Comparison of ENCODE assay signal across 22 cellular contexts in the genomic region with DNA sequence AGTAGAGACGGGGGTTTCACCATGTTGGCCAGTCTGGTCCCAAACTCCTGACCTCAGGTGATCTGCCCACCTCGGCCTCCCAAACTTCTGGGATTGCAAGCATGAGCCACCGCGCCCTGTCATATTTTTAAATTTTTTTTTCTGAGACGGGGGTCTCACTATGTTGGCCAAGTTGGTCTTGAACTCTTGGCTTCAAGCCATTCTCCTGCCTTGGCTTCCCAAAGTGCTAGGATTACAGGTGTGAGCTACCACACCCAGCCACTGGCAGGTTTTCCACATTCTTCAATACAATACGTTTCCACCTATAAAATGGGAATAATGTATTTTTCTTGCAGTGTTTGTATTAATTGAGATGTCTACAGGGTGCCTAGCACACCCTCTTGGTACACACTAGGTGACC. TPM values are rescaled to one million over a fixed set of nuclear protein-coding genes. Genes with fewer than 3 reads are reported as not detected.
DNase-seq lines count a peak whose midpoint lies in the region; ATAC-seq, FAIRE-seq and TF ChIP-seq lines count a peak whose summit lies in the region.
"Had no signal": no experiment of that assay in that cellular context is flagged by ENCODE, and none has a peak within 500 bp of the region (broad histone marks: within the 10 kb centered on the region; RNA-seq: fewer than 3 reads in every experiment).

No MANE protein-coding gene starts in this region.

- TF ChIP-seq EP300 in K562 (IDR thresholded peaks at IDR 0.05; ENCODE audit: low read length): no peak

- H3K79me2 ChIP-seq in K562 (ENCODE audit: control insufficient read depth, insufficient read depth, low read length): no peaks in the 10 kb centered on the region

- ATAC-seq in K562 (no peak), HG03159 (IDR thresholded peaks at IDR 0.05; ENCODE audit: unreplicated experiment) (no peak)

- no peak overlapping the region for H3K9ac ChIP-seq in K562 (ENCODE audit: insufficient read depth in 1 of 2, low read depth in 2 of 2, low read length in 2 of 2)
- no peak overlapping the region for H3K9ac ChIP-seq in mucosa of rectum (ENCODE audit: low read depth in 1 of 2, low read length in 2 of 2)
- H3K9ac ChIP-seq: BLaER1 treated with 17β-estradiol and CSF1 and Interleukin-3, amounts not matched to agents 10 nM and 100 nM; GM23248 had no signal

- H3K27ac ChIP-seq in K562 (ENCODE audit: extremely low read depth, low read depth, low read length): no peak overlapping the region
- H3K27ac ChIP-seq in mucosa of rectum (ENCODE audit: low read depth in 2 of 2, low read length in 2 of 2): peak overlapping the region; percentile 4 to 51
- H3K27ac ChIP-seq: BLaER1 treated with 17β-estradiol and CSF1 and Interleukin-3, amounts not matched to agents 10 nM and 100 nM; GM23248; HL-60 had no signal

- H3K9me3 Mint-ChIP-seq in Calu3 (ENCODE audit: low read depth, unreplicated experiment): no peaks in the 10 kb centered on the region
- H3K9me3 Mint-ChIP-seq: CD4-positive, CD25-positive, alpha-beta regulatory T cell; CD8-positive, alpha-beta memory T cell; HFFc6 had no signal

- DNase-seq in Calu3 (no peak), K562 (ENCODE audit: extremely low read depth in 1 of 4, low spot score in 3 of 4) (no peak), midbrain (lab: John Stamatoyannopoulos, UW) (no peak), HTR-8/SVneo (ENCODE audit: insufficient read length, low spot score) (no peak)
- DNase-seq: CD4-positive, CD25-positive, alpha-beta regulatory T cell; CD8-positive, alpha-beta memory T cell; COR-L47; GM23248; HFFc6; IMR-90; KBM-7 had no signal

- H3K36me3 ChIP-seq in K562 (ENCODE audit: control insufficient read depth, insufficient read depth, low read length): no peaks in the 10 kb centered on the region
- no peaks in the 10 kb centered on the region for H3K36me3 ChIP-seq in mucosa of rectum (ENCODE audit: control insufficient read depth in 2 of 2, insufficient read depth in 2 of 2, low read length in 2 of 2)
- H3K36me3 ChIP-seq: BLaER1 treated with 17β-estradiol and CSF1 and Interleukin-3, amounts not matched to agents 10 nM and 100 nM; HAP-1 had no signal

- peaks cover 11% of the 10 kb centered on the region for H3K36me3 Mint-ChIP-seq in Calu3 (ENCODE audit: insufficient read depth, unreplicated experiment)
- H3K36me3 Mint-ChIP-seq: CD4-positive, CD25-positive, alpha-beta regulatory T cell; CD8-positive, alpha-beta memory T cell had no signal

- H3K9me1 ChIP-seq in K562 (ENCODE audit: control insufficient read depth, insufficient read depth, low read length): peaks cover 3% of the 10 kb centered on the region

- H2AFZ ChIP-seq in K562 (ENCODE audit: low read depth, low read length): no peak overlapping the region
- H2AFZ ChIP-seq: GM23248 had no signal

- H3K4me1 Mint-ChIP-seq in Calu3 (ENCODE audit: low read depth, unreplicated experiment): peaks cover 44% of the 10 kb centered on the region

- CTCF ChIA-PET in Calu3 (lab: Charles Lee) (interaction anchor here (0.6 to 1.0 kb wide), 2 partner anchors 11 to 50 kb away, joined by 3 read pairs; no protein-coding TSS in a partner anchor), K562 (lab: Yijun Ruan, JAX; ENCODE audit: low intra/inter-chr PET ratio) (no interaction called here)

- in situ Hi-C loops in K562 (cut with MboI): no loop called here

- no peak overlapping the region for H3K4me2 ChIP-seq in K562 (ENCODE audit: insufficient read depth, low read length)
- H3K4me2 ChIP-seq: BLaER1 treated with 17β-estradiol and CSF1 and Interleukin-3, amounts not matched to agents 10 nM and 100 nM had no signal

- TF ChIP-seq POLR2A in K562 (conservative IDR thresholded peaks at IDR 0.05): no peak

- TF ChIP-seq CTCF in Calu3 (IDR thresholded peaks at IDR 0.05; ENCODE audit: unreplicated experiment) (no peak), K562 (IDR thresholded peaks at IDR 0.05 in 2 of 3, conservative IDR thresholded peaks at IDR 0.05 in 1 of 3; ENCODE audit: insufficient read depth in 2 of 3, low read depth in 1 of 3, low read length in 3 of 3) (no peak)

- no peak overlapping the region for H3K4me3 Mint-ChIP-seq in Calu3 (ENCODE audit: low read depth, unreplicated experiment)
- H3K4me3 Mint-ChIP-seq: B cell; CD4-positive, CD25-positive, alpha-beta regulatory T cell; CD8-positive, alpha-beta memory T cell; HFFc6 had no signal

- no peaks in the 10 kb centered on the region for H3K27me3 ChIP-seq in K562 (ENCODE audit: control insufficient read depth in 2 of 2, insufficient read depth in 2 of 2, low read length in 2 of 2)
- H3K27me3 ChIP-seq in mucosa of rectum (ENCODE audit: control insufficient read depth in 2 of 2, insufficient read depth in 2 of 2, low read length in 2 of 2): no peaks in the 10 kb centered on the region

- WGBS in K562 (ENCODE audit: insufficient coverage, low coverage, missing lambda C conversion rate): 65% methylated on average over 6 of the region's 6 CpGs

- H3K27ac Mint-ChIP-seq in Calu3 (ENCODE audit: unreplicated experiment): peak overlapping the region; percentile 67
- H3K27ac Mint-ChIP-seq: B cell, HFFc6 had no signal

- POLR2A ChIA-PET in K562 (lab: Yijun Ruan, JAX): no interaction called here

- BruUV-seq in Calu3 (replicated peaks; lab: Mats Ljungman, UMichigan): no TSS peak
- BruUV-seq in K562 (replicated peaks; lab: Mats Ljungman, UMichigan): no TSS peak

- no peaks in the 10 kb centered on the region for H3K9me3 ChIP-seq in K562 (replicated peaks; ENCODE audit: control insufficient read depth, insufficient read depth, low read depth, low read length)
- no peaks in the 10 kb centered on the region for H3K9me3 ChIP-seq in mucosa of rectum (ENCODE audit: control insufficient read depth in 2 of 2, low read length in 2 of 2)
- H3K9me3 ChIP-seq: BLaER1 treated with 17β-estradiol and CSF1 and Interleukin-3, amounts not matched to agents 10 nM and 100 nM; HAP-1 had no signal

- TF ChIP-seq RAD21 in K562 (CRISPR knock-in tag; conservative IDR thresholded peaks at IDR 0.05 in 1 of 2, IDR thresholded peaks at IDR 0.05 in 1 of 2): no peak

- peaks cover 6 to 24% of the 10 kb centered on the region in 2 experiments for H3K4me1 ChIP-seq in K562 (replicated peaks in 1 of 2; ENCODE audit: control insufficient read depth in 2 of 2, insufficient read depth in 2 of 2, low read length in 2 of 2)
- H3K4me1 ChIP-seq in mucosa of rectum (ENCODE audit: control insufficient read depth in 2 of 2, insufficient read depth in 2 of 2, low read length in 2 of 2): peaks cover 36 to 38% of the 10 kb centered on the region in 2 donors
- H3K4me1 ChIP-seq: HAP-1 had no signal

- H4K20me1 ChIP-seq in K562 (replicated peaks; ENCODE audit: control insufficient read depth, insufficient read depth, low read length): no peaks in the 10 kb centered on the region
- H4K20me1 ChIP-seq: BLaER1 treated with 17β-estradiol and CSF1 and Interleukin-3, amounts not matched to agents 10 nM and 100 nM had no signal

- no peak for FAIRE-seq in K562 (lab: Jason Lieb, UNC)
- no peak for FAIRE-seq in HTR-8/SVneo (lab: Jason Lieb, UNC)
- FAIRE-seq: D721Med, GM12891 had no signal

- no peak overlapping the region for H3K4me3 ChIP-seq in K562
- no peak overlapping the region for H3K4me3 ChIP-seq in mucosa of rectum (ENCODE audit: low read length in 2 of 2)
- H3K4me3 ChIP-seq: BLaER1 treated with 17β-estradiol and CSF1 and Interleukin-3, amounts not matched to agents 10 nM and 100 nM; GM23248; HAP-1 had no signal

- no peaks in the 10 kb centered on the region for H3K27me3 Mint-ChIP-seq in Calu3 (ENCODE audit: unreplicated experiment)
- H3K27me3 Mint-ChIP-seq: CD4-positive, CD25-positive, alpha-beta regulatory T cell had no signal

- intact Hi-C loops in Calu3 (cut with micrococcal nuclease; ENCODE audit: unreplicated experiment): no loop called here
- intact Hi-C loops in K562 (cut with micrococcal nuclease): no loop called here

RNA-seq across cellular contexts. Expression of gene LEFTY1, which starts 3.4 kb away (rescaled TPM):
- total RNA-seq in Calu3 (2022): 0.59 TPM in 1 of 2 replicates, not detected in the other
- total RNA-seq in K562 (2011; cell fraction: chromatin; rRNA removed; ENCODE audit: low replicate concordance): 0.88 and 1.0 TPM in 2 replicates
- total RNA-seq in K562 (2011; cell fraction: nucleolus; rRNA removed): 1.2 TPM in 1 of 2 replicates, not detected in the other
- 1.1 TPM in 1 of 2 replicates, not detected in the other for total RNA-seq in K562 (2011; cell fraction: nucleoplasm; rRNA removed)
- total RNA-seq in K562 (2014; rRNA removed): 0.16 TPM in 1 of 2 replicates, not detected in the other
- total RNA-seq in K562 (2014; rRNA removed; fragmentation: Illumina TruSeq; extraction: Trizol): 0.07 TPM in 1 of 2 replicates, not detected in the other
- total RNA-seq in K562 (2015; rRNA removed; fragmentation: Illumina TruSeq; extraction: Trizol): not detected in 2 replicates
- 0.20 and 0.24 TPM in 2 replicates for total RNA-seq in K562 (2021)
- 0.09 and 0.21 TPM in 2 replicates for polyA plus RNA-seq in K562 (2011; rRNA removed)
- 0.09 and 0.30 TPM in 2 replicates for polyA plus RNA-seq in K562 (2011; cell fraction: cytosol; rRNA removed)
- polyA plus RNA-seq in K562 (2011; cell fraction: nucleus; rRNA removed): 0.41 and 0.67 TPM in 2 replicates
- polyA plus RNA-seq in K562 (2012): 0.04 and 0.07 TPM in 2 replicates
- 0.15 TPM in 1 of 2 replicates, not detected in the other for polyA plus RNA-seq in K562 (2014; fragmentation: Illumina TruSeq; extraction: Trizol)
- not detected for polyA plus RNA-seq in K562 (2014; fragmentation: Nextera tagmentation; extraction: Ambion mirVana)
- polyA plus RNA-seq in K562 (2014; rRNA removed): 0.13 TPM in 1 of 2 replicates, not detected in the other
- not detected in 2 replicates for polyA minus RNA-seq in K562 (2011; rRNA and poly(A)+ RNA removed)
- not detected in 2 replicates for polyA minus RNA-seq in K562 (2011; cell fraction: cytosol; rRNA and poly(A)+ RNA removed)
- 0.22 and 0.27 TPM in 2 replicates for polyA minus RNA-seq in K562 (2011; cell fraction: nucleus; rRNA and poly(A)+ RNA removed)
- total RNA-seq: A172; B cell; CD8-positive, alpha-beta memory T cell; GM23248; HFFc6; HT1080; IMR-90 had no signal
- polyA plus RNA-seq: GM23248, IMR-90 had no signal

RNA-seq across cellular contexts. Expression of gene TMEM63A, which starts 10.1 kb away (rescaled TPM):
- total RNA-seq in Calu3 (2022) (253 and 303 TPM in 2 replicates), K562 (2014; rRNA removed) (17.5 and 21.2 TPM in 2 replicates), K562 (2014; rRNA removed; fragmentation: Illumina TruSeq; extraction: Trizol) (17.2 and 17.6 TPM in 2 replicates), K562 (2015; rRNA removed; fragmentation: Illumina TruSeq; extraction: Trizol) (16.2 and 17.5 TPM in 2 replicates), K562 (2021) (48.5 and 54.6 TPM in 2 replicates)
- total RNA-seq in K562 (2011; cell fraction: chromatin; rRNA removed; ENCODE audit: low replicate concordance): 420 and 854 TPM in 2 replicates
- 362 and 382 TPM in 2 replicates for total RNA-seq in K562 (2011; cell fraction: nucleolus; rRNA removed)
- total RNA-seq in K562 (2011; cell fraction: nucleoplasm; rRNA removed): 379 and 427 TPM in 2 replicates
- polyA plus RNA-seq in K562 (2011; rRNA removed) (39.2 and 70.5 TPM in 2 replicates), K562 (2014; fragmentation: Illumina TruSeq; extraction: Trizol) (37.7 and 39.0 TPM in 2 replicates), K562 (2014; fragmentation: Nextera tagmentation; extraction: Ambion mirVana) (1 to 10 TPM; 2.0 to 2.8 TPM), K562 (2014; rRNA removed) (30.5 and 32.4 TPM in 2 replicates)
- polyA plus RNA-seq in K562 (2011; cell fraction: cytosol; rRNA removed): 23.7 and 25.8 TPM in 2 replicates
- polyA plus RNA-seq in K562 (2011; cell fraction: nucleus; rRNA removed): 496 and 545 TPM in 2 replicates
- 27.0 and 59.7 TPM in 2 replicates for polyA plus RNA-seq in K562 (2012)
- polyA minus RNA-seq in K562 (2011; rRNA and poly(A)+ RNA removed): 57.7 and 57.8 TPM in 2 replicates
- 16.8 and 28.1 TPM in 2 replicates for polyA minus RNA-seq in K562 (2011; cell fraction: cytosol; rRNA and poly(A)+ RNA removed)
- 118 and 144 TPM in 2 replicates for polyA minus RNA-seq in K562 (2011; cell fraction: nucleus; rRNA and poly(A)+ RNA removed)

RNA-seq across cellular contexts. Expression of gene PYCR2, which starts 31.7 kb away (rescaled TPM):
- total RNA-seq in Calu3 (2022) (81.6 and 91.9 TPM in 2 replicates), K562 (2014; rRNA removed) (162 and 176 TPM in 2 replicates), K562 (2014; rRNA removed; fragmentation: Illumina TruSeq; extraction: Trizol) (75.2 and 76.7 TPM in 2 replicates), K562 (2015; rRNA removed; fragmentation: Illumina TruSeq; extraction: Trizol) (79.2 and 83.5 TPM in 2 replicates), K562 (2021) (200 and 219 TPM in 2 replicates)
- 118 and 268 TPM in 2 replicates for total RNA-seq in K562 (2011; cell fraction: chromatin; rRNA removed; ENCODE audit: low replicate concordance)
- total RNA-seq in K562 (2011; cell fraction: nucleolus; rRNA removed): 193 and 210 TPM in 2 replicates
- total RNA-seq in K562 (2011; cell fraction: nucleoplasm; rRNA removed): 181 and 191 TPM in 2 replicates
- polyA plus RNA-seq in K562 (2011; rRNA removed) (127 and 246 TPM in 2 replicates), K562 (2014; fragmentation: Illumina TruSeq; extraction: Trizol) (154 and 187 TPM in 2 replicates), K562 (2014; fragmentation: Nextera tagmentation; extraction: Ambion mirVana) (1 to 10 TPM; 5.5 to 7.9 TPM), K562 (2014; rRNA removed) (195 and 208 TPM in 2 replicates)
- 168 and 216 TPM in 2 replicates for polyA plus RNA-seq in K562 (2011; cell fraction: cytosol; rRNA removed)
- 321 and 394 TPM in 2 replicates for polyA plus RNA-seq in K562 (2011; cell fraction: nucleus; rRNA removed)
- 161 and 213 TPM in 2 replicates for polyA plus RNA-seq in K562 (2012)
- 79.4 and 82.2 TPM in 2 replicates for polyA minus RNA-seq in K562 (2011; rRNA and poly(A)+ RNA removed)
- polyA minus RNA-seq in K562 (2011; cell fraction: cytosol; rRNA and poly(A)+ RNA removed): 58.5 and 79.5 TPM in 2 replicates
- 66.8 and 85.3 TPM in 2 replicates for polyA minus RNA-seq in K562 (2011; cell fraction: nucleus; rRNA and poly(A)+ RNA removed)

RNA-seq across cellular contexts. Expression of gene LEFTY2, which starts 48.7 kb away (rescaled TPM):
- total RNA-seq in Calu3 (2022) (not detected in 2 replicates), K562 (2014; rRNA removed) (0.08 and 0.14 TPM in 2 replicates), K562 (2014; rRNA removed; fragmentation: Illumina TruSeq; extraction: Trizol) (not detected in 2 replicates), K562 (2015; rRNA removed; fragmentation: Illumina TruSeq; extraction: Trizol) (not detected in 2 replicates), K562 (2021) (not detected in 2 replicates)
- total RNA-seq in K562 (2011; cell fraction: chromatin; rRNA removed; ENCODE audit: low replicate concordance): 0.23 TPM in 1 of 2 replicates, not detected in the other
- total RNA-seq in K562 (2011; cell fraction: nucleolus; rRNA removed): not detected in 2 replicates
- 0.29 TPM in 1 of 2 replicates, not detected in the other for total RNA-seq in K562 (2011; cell fraction: nucleoplasm; rRNA removed)
- polyA plus RNA-seq in K562 (2011; rRNA removed) (0.04 and 0.07 TPM in 2 replicates), K562 (2014; fragmentation: Illumina TruSeq; extraction: Trizol) (not detected in 2 replicates), K562 (2014; fragmentation: Nextera tagmentation; extraction: Ambion mirVana) (not detected), K562 (2014; rRNA removed) (0.78 TPM in 1 of 2 replicates, not detected in the other)
- 0.03 and 0.06 TPM in 2 replicates for polyA plus RNA-seq in K562 (2011; cell fraction: cytosol; rRNA removed)
- polyA plus RNA-seq in K562 (2011; cell fraction: nucleus; rRNA removed): 0.06 TPM in 1 of 2 replicates, not detected in the other
- 0.04 TPM in 2 replicates for polyA plus RNA-seq in K562 (2012)
- not detected in 2 replicates for polyA minus RNA-seq in K562 (2011; rRNA and poly(A)+ RNA removed)
- polyA minus RNA-seq in K562 (2011; cell fraction: cytosol; rRNA and poly(A)+ RNA removed): not detected in 2 replicates
- polyA minus RNA-seq in K562 (2011; cell fraction: nucleus; rRNA and poly(A)+ RNA removed): not detected in 2 replicates
- total RNA-seq: A172; B cell; CD4-positive, CD25-positive, alpha-beta regulatory T cell; CD8-positive, alpha-beta memory T cell; GM23248; H4; HFFc6; HT1080; IMR-90 had no signal
- polyA plus RNA-seq: CD4-positive, CD25-positive, alpha-beta regulatory T cell; CD8-positive, alpha-beta memory T cell; GM23248; IMR-90 had no signal
